25 cellular contexts compared by ENCODE assay signal in genomic region chr10:126255313-126255712, GRCh38.
DNase-seq lines count a peak whose midpoint lies in the region; ATAC-seq, FAIRE-seq and TF ChIP-seq lines count a peak whose summit lies in the region.
"Had no signal": no experiment of that assay in that cellular context is flagged by ENCODE, and none has a peak within 500 bp of the region (broad histone marks: within the 10 kb centered on the region; RNA-seq: fewer than 3 reads in every experiment).

No MANE protein-coding gene starts in this region.

- TF ChIP-seq RAD21 in HepG2 (CRISPR knock-in tag; IDR thresholded peaks at IDR 0.05) (no peak), K562 (CRISPR knock-in tag; conservative IDR thresholded peaks at IDR 0.05 in 1 of 2, IDR thresholded peaks at IDR 0.05 in 1 of 2) (no peak)

- H3K9me3 ChIP-seq in HepG2 (ENCODE audit: low read length) (peaks cover 9% of the 10 kb centered on the region), right lobe of liver (no peaks in the 10 kb centered on the region), K562 (replicated peaks; ENCODE audit: control insufficient read depth, insufficient read depth, low read depth, low read length) (no peaks in the 10 kb centered on the region), neural progenitor cell (ENCODE audit: low read depth) (no peaks in the 10 kb centered on the region)
- H3K9me3 ChIP-seq: A549, BE2C, HAP-1 had no signal

- TF ChIP-seq POLR2A in HepG2 (IDR thresholded peaks at IDR 0.05; ENCODE audit: insufficient read depth in 1 of 2, low read depth in 2 of 2, low read length in 2 of 2) (no peak), right lobe of liver (IDR thresholded peaks at IDR 0.05) (no peak), K562 (conservative IDR thresholded peaks at IDR 0.05) (no peak)

- intact Hi-C loops in HepG2 (cut with micrococcal nuclease; ENCODE audit: unreplicated experiment) (no loop called here), right lobe of liver (cut with DNase I) (no loop called here), K562 (cut with micrococcal nuclease) (no loop called here)
- intact Hi-C loops in activated CD4-positive, alpha-beta T cell treated with anti-CD3 and anti-CD28 coated beads, Interleukin-2, amount 10 ng/mL, durations not matched to agents 24 days and 14 days (cut with micrococcal nuclease): no loop called here

- H3K79me2 ChIP-seq in HepG2 (ENCODE audit: insufficient read depth, low read length) (no peaks in the 10 kb centered on the region), K562 (ENCODE audit: control insufficient read depth, insufficient read depth, low read length) (no peaks in the 10 kb centered on the region), neural progenitor cell (ENCODE audit: low read depth) (no peaks in the 10 kb centered on the region)

- H3K4me3 ChIP-seq in HepG2 (replicated peaks in 1 of 3; ENCODE audit: insufficient read depth in 1 of 3, low read depth in 2 of 3, low read length in 3 of 3) (no peak overlapping the region), right lobe of liver (no peak overlapping the region), K562 (no peak overlapping the region), neural progenitor cell (no peak overlapping the region)
- H3K4me3 ChIP-seq: A549; BLaER1 treated with 17β-estradiol and CSF1 and Interleukin-3, amounts not matched to agents 10 nM and 100 nM; GM12878; HAP-1 had no signal

- H4K20me1 ChIP-seq in HepG2 (ENCODE audit: insufficient read depth, low read length): no peaks in the 10 kb centered on the region
- H4K20me1 ChIP-seq in K562 (replicated peaks; ENCODE audit: control insufficient read depth, insufficient read depth, low read length): no peaks in the 10 kb centered on the region
- H4K20me1 ChIP-seq in neural progenitor cell (ENCODE audit: low read depth): no peaks in the 10 kb centered on the region
- H4K20me1 ChIP-seq: BLaER1 treated with 17β-estradiol and CSF1 and Interleukin-3, amounts not matched to agents 10 nM and 100 nM had no signal

- H3K4me2 ChIP-seq in HepG2 (ENCODE audit: low read depth, low read length) (no peak overlapping the region), K562 (ENCODE audit: insufficient read depth, low read length) (no peak overlapping the region), neural progenitor cell (no peak overlapping the region)
- H3K4me2 ChIP-seq: A549; BLaER1 treated with 17β-estradiol and CSF1 and Interleukin-3, amounts not matched to agents 10 nM and 100 nM had no signal

- H3K27ac ChIP-seq in HepG2 (ENCODE audit: extremely low read length, insufficient read depth, low read length): no peak overlapping the region
- H3K27ac ChIP-seq in right lobe of liver: no peak overlapping the region
- H3K27ac ChIP-seq in K562 (ENCODE audit: extremely low read depth, low read depth, low read length): no peak overlapping the region
- H3K27ac ChIP-seq in neural progenitor cell: no peak overlapping the region
- H3K27ac ChIP-seq: A549; BLaER1 treated with 17β-estradiol and CSF1 and Interleukin-3, amounts not matched to agents 10 nM and 100 nM had no signal

- H3K27me3 Mint-ChIP-seq in neural progenitor cell (ENCODE audit: insufficient read depth, low read depth): peaks cover 7% of the 10 kb centered on the region
- no peaks in the 10 kb centered on the region for H3K27me3 Mint-ChIP-seq in activated CD4-positive, alpha-beta T cell treated with anti-CD3 and anti-CD28 coated beads, Interleukin-2, amount 10 ng/mL, durations not matched to agents 24 days and 14 days
- H3K27me3 Mint-ChIP-seq: CD4-positive, alpha-beta T cell had no signal

- H3K36me3 Mint-ChIP-seq in neural progenitor cell: no peaks in the 10 kb centered on the region
- H3K36me3 Mint-ChIP-seq in activated CD4-positive, alpha-beta T cell treated with anti-CD3 and anti-CD28 coated beads, Interleukin-2, amount 10 ng/mL, durations not matched to agents 24 days and 14 days (ENCODE audit: low read depth): peaks cover 2% of the 10 kb centered on the region
- H3K36me3 Mint-ChIP-seq: CD14-positive monocyte had no signal

- ATAC-seq in HepG2 (no peak), right lobe of liver (no peak), K562 (no peak), HG03159 (IDR thresholded peaks at IDR 0.05; ENCODE audit: unreplicated experiment) (no peak)
- ATAC-seq: A549, GM12878 had no signal

- TF ChIP-seq CTCF in HepG2 (CRISPR knock-in tag; IDR thresholded peaks at IDR 0.05) (no peak), right lobe of liver (IDR thresholded peaks at IDR 0.05) (no peak), K562 (IDR thresholded peaks at IDR 0.05 in 2 of 3, conservative IDR thresholded peaks at IDR 0.05 in 1 of 3; ENCODE audit: insufficient read depth in 2 of 3, low read depth in 1 of 3, low read length in 3 of 3) (no peak), neural progenitor cell (IDR thresholded peaks at IDR 0.05) (no peak)

- H3K36me3 ChIP-seq in HepG2 (replicated peaks in 1 of 2; ENCODE audit: control insufficient read depth in 1 of 2, insufficient read depth in 2 of 2, low read length in 2 of 2) (no peaks in the 10 kb centered on the region), right lobe of liver (no peaks in the 10 kb centered on the region), K562 (ENCODE audit: control insufficient read depth, insufficient read depth, low read length) (no peaks in the 10 kb centered on the region), neural progenitor cell (no peaks in the 10 kb centered on the region)
- H3K36me3 ChIP-seq: BE2C; BLaER1 treated with 17β-estradiol and CSF1 and Interleukin-3, amounts not matched to agents 10 nM and 100 nM; HAP-1 had no signal

- in situ Hi-C loops in HepG2 (cut with HindIII; ENCODE audit: extremely low pct_ligation_motif_present, low pct_unique_long_range_greater_than_20kb) (no loop called here), K562 (cut with MboI) (no loop called here)

- H3K27ac Mint-ChIP-seq in neural progenitor cell: peak overlapping the region; percentile 75
- H3K27ac Mint-ChIP-seq in activated CD4-positive, alpha-beta T cell treated with anti-CD3 and anti-CD28 coated beads, Interleukin-2, amount 10 ng/mL, durations not matched to agents 24 days and 14 days: no peak overlapping the region
- H3K27ac Mint-ChIP-seq: CD4-positive, alpha-beta T cell had no signal

- DNase-seq in HepG2 (ENCODE audit: low spot score) (no peak), right lobe of liver (no peak), K562 (ENCODE audit: extremely low read depth in 1 of 4, low spot score in 3 of 4) (no peak), neural progenitor cell (ENCODE audit: low spot score) (no peak), HuH-7 (ENCODE audit: low spot score) (no peak)
- no peak for DNase-seq in activated CD4-positive, alpha-beta T cell treated with anti-CD3 and anti-CD28 coated beads, Interleukin-2, amount 10 ng/mL, durations not matched to agents 24 days and 14 days
- DNase-seq: 8988T; ACHN; AML-193; BE2C; CD4-positive, alpha-beta T cell; CD8-positive, alpha-beta memory T cell; DMS 273 treated with DMSO at 0.1 percent for 48 hours; DMS79; EL; GDM1; GOT3 had no signal

- H3K27me3 ChIP-seq in HepG2 (ENCODE audit: control insufficient read depth in 1 of 2, insufficient read depth in 2 of 2, low read length in 2 of 2) (peaks cover 0 to 30% of the 10 kb centered on the region in 2 experiments; a peak in 4 of 5 replicates), right lobe of liver (no peaks in the 10 kb centered on the region), K562 (ENCODE audit: control insufficient read depth in 2 of 2, insufficient read depth in 2 of 2, low read length in 2 of 2) (peaks cover 0 to 14% of the 10 kb centered on the region in 2 experiments; a peak in 1 of 5 replicates), neural progenitor cell (no peaks in the 10 kb centered on the region)
- H3K27me3 ChIP-seq: BE2C; BLaER1 treated with 17β-estradiol and CSF1 and Interleukin-3, amounts not matched to agents 10 nM and 100 nM had no signal

- BruUV-seq in HepG2 (replicated peaks; lab: Mats Ljungman, UMichigan) (no TSS peak), K562 (replicated peaks; lab: Mats Ljungman, UMichigan) (no TSS peak)

- H3K9me3 Mint-ChIP-seq in neural progenitor cell: peaks cover 10% of the 10 kb centered on the region
- peaks cover 14% of the 10 kb centered on the region for H3K9me3 Mint-ChIP-seq in activated CD4-positive, alpha-beta T cell treated with anti-CD3 and anti-CD28 coated beads, Interleukin-2, amount 10 ng/mL, durations not matched to agents 24 days and 14 days

- no peaks in the 10 kb centered on the region for H3K4me1 Mint-ChIP-seq in neural progenitor cell
- no peaks in the 10 kb centered on the region for H3K4me1 Mint-ChIP-seq in activated CD4-positive, alpha-beta T cell treated with anti-CD3 and anti-CD28 coated beads, Interleukin-2, amount 10 ng/mL, durations not matched to agents 24 days and 14 days
- H3K4me1 Mint-ChIP-seq: CD8-positive, alpha-beta memory T cell had no signal

- TF ChIP-seq EP300 in HepG2 (IDR thresholded peaks at IDR 0.05; ENCODE audit: low read depth in 2 of 2, low read length in 2 of 2): no peak
- TF ChIP-seq EP300 in HepG2 (CRISPR knock-in tag; IDR thresholded peaks at IDR 0.05; ENCODE audit: borderline replicate concordance): no peak
- TF ChIP-seq EP300 in K562 (IDR thresholded peaks at IDR 0.05; ENCODE audit: low read length): no peak

- POLR2A ChIA-PET in HepG2 (lab: Yijun Ruan, JAX): no interaction called here
- POLR2A ChIA-PET in K562 (lab: Yijun Ruan, JAX): no interaction called here

- no peak overlapping the region for H3K9ac ChIP-seq in HepG2 (ENCODE audit: insufficient read depth, low read depth, low read length)
- no peak overlapping the region for H3K9ac ChIP-seq in K562 (ENCODE audit: insufficient read depth in 1 of 2, low read depth in 2 of 2, low read length in 2 of 2)
- H3K9ac ChIP-seq in neural progenitor cell: no peak overlapping the region
- H3K9ac ChIP-seq: BLaER1 treated with 17β-estradiol and CSF1 and Interleukin-3, amounts not matched to agents 10 nM and 100 nM had no signal

- 0% methylated on average over 8 of the region's 8 CpGs for WGBS in HepG2 (ENCODE audit: low lambda C conversion rate)
- 45% methylated on average over 8 of the region's 8 CpGs for WGBS in right lobe of liver (ENCODE audit: insufficient coverage, low coverage, low lambda C conversion rate, missing lambda C conversion rate)
- 6% methylated on average over 8 of the region's 8 CpGs for WGBS in K562 (ENCODE audit: insufficient coverage, low coverage, missing lambda C conversion rate)

- no peak for FAIRE-seq in HepG2 (lab: Jason Lieb, UNC)
- FAIRE-seq in K562 (lab: Jason Lieb, UNC): no peak
- FAIRE-seq: A549, D721Med, GM12878, H54 had no signal

- no peaks in the 10 kb centered on the region for H3K9me1 ChIP-seq in K562 (ENCODE audit: control insufficient read depth, insufficient read depth, low read length)

- H2AFZ ChIP-seq in HepG2 (ENCODE audit: low read length) (no peak overlapping the region), K562 (ENCODE audit: low read depth, low read length) (no peak overlapping the region), neural progenitor cell (replicated peaks) (no peak overlapping the region)

- no peak overlapping the region for H3K4me3 Mint-ChIP-seq in neural progenitor cell
- no peak overlapping the region for H3K4me3 Mint-ChIP-seq in activated CD4-positive, alpha-beta T cell treated with anti-CD3 and anti-CD28 coated beads, Interleukin-2, amount 10 ng/mL, durations not matched to agents 24 days and 14 days
- H3K4me3 Mint-ChIP-seq: CD14-positive monocyte; CD4-positive, alpha-beta T cell; CD8-positive, alpha-beta memory T cell had no signal

- H3F3A ChIP-seq in neural progenitor cell (ENCODE audit: low read depth): no peaks in the 10 kb centered on the region

- CTCF ChIA-PET in HepG2 (lab: Yijun Ruan, JAX; ENCODE audit: low intra/inter-chr PET ratio, low total read pairs) (no interaction called here), K562 (lab: Yijun Ruan, JAX; ENCODE audit: low intra/inter-chr PET ratio) (no interaction called here)

- no peaks in the 10 kb centered on the region for H3K4me1 ChIP-seq in HepG2 (ENCODE audit: insufficient read depth, low read length)
- no peaks in the 10 kb centered on the region for H3K4me1 ChIP-seq in right lobe of liver
- peaks cover 0 to 3% of the 10 kb centered on the region in 2 experiments; a peak in 2 of 5 replicates for H3K4me1 ChIP-seq in K562 (replicated peaks in 1 of 2; ENCODE audit: control insufficient read depth in 2 of 2, insufficient read depth in 2 of 2, low read length in 2 of 2)
- peaks cover 8% of the 10 kb centered on the region for H3K4me1 ChIP-seq in neural progenitor cell
- H3K4me1 ChIP-seq: BE2C; BLaER1 treated with 17β-estradiol and CSF1 and Interleukin-3, amounts not matched to agents 10 nM and 100 nM; HAP-1 had no signal
